Comparison of ENCODE assay signal across 30 cellular contexts in genomic region chr6:36223706-36224105, GRCh38. TPM values are rescaled to one million over a fixed set of nuclear protein-coding genes. Genes with fewer than 3 reads are reported as not detected.
"Had no signal": no experiment of that assay in that cellular context is flagged by ENCODE, and none has a peak within 500 bp of the region (broad histone marks: within the 10 kb centered on the region; RNA-seq: fewer than 3 reads in every experiment).

No MANE protein-coding gene starts in this region.

- FAIRE-seq: TTC549 had no signal

- H3K27ac Mint-ChIP-seq: activated CD4-positive, alpha-beta T cell treated with anti-CD3 and anti-CD28 coated beads, Interleukin-2, amount 10 ng/mL, durations not matched to agents 7 days and 5 days; activated CD8-positive, alpha-beta memory T cell treated with anti-CD3 and anti-CD28 coated beads, Interleukin-2, amount 10 ng/mL, durations not matched to agents 7 days and 5 days; activated naive CD4-positive, alpha-beta T cell treated with anti-CD3 and anti-CD28 coated beads for 36 hours; activated naive CD4-positive, alpha-beta T cell treated with anti-CD3 and anti-CD28 coated beads, Interleukin-2, amount 50 U/mL, for 72 hours; T-helper 1 cell treated with Interleukin-12 subunit alpha and Interleukin-12 subunit beta and Interleukin-4 antibody, amounts not matched to agents 30 μg/mL and 1 μg/mL, for 36 hours; T-helper 2 cell treated with Interferon-gamma antibody and Interleukin-4, amounts not matched to agents 5 μg/mL and 100 μg/mL, for 36 hours had no signal

- H3K4me1 ChIP-seq: SJSA1 had no signal

- H3K27me3 ChIP-seq: brain microvascular endothelial cell, cardiac muscle cell, Peyer's patch, SJSA1 had no signal

- ATAC-seq: activated CD8-positive, alpha-beta memory T cell treated with anti-CD3 and anti-CD28 coated beads, Interleukin-2, amount 10 ng/mL, durations not matched to agents 7 days and 5 days; activated naive CD4-positive, alpha-beta T cell treated with anti-CD3 and anti-CD28 coated beads, Interleukin-2, amount 50 U/mL, for 72 hours had no signal

- H3K4me3 ChIP-seq: cardiac muscle cell, Peyer's patch, SJSA1 had no signal

- H3K9me3 Mint-ChIP-seq: activated CD4-positive, alpha-beta T cell treated with anti-CD3 and anti-CD28 coated beads, Interleukin-2, amount 10 ng/mL, durations not matched to agents 7 days and 5 days; activated naive CD4-positive, alpha-beta T cell treated with anti-CD3 and anti-CD28 coated beads for 36 hours; activated naive CD4-positive, alpha-beta T cell treated with anti-CD3 and anti-CD28 coated beads, Interleukin-2, amount 50 U/mL, for 72 hours; central memory CD8-positive, alpha-beta T cell; T-helper 1 cell treated with Interleukin-12 subunit alpha and Interleukin-12 subunit beta and Interleukin-4 antibody, amounts not matched to agents 30 μg/mL and 1 μg/mL, for 36 hours; T-helper 2 cell treated with Interferon-gamma antibody and Interleukin-4, amounts not matched to agents 5 μg/mL and 100 μg/mL, for 36 hours had no signal

- DNase-seq: activated CD4-positive, alpha-beta T cell treated with anti-CD3 and anti-CD28 coated beads, Interleukin-2, amount 10 ng/mL, durations not matched to agents 7 days and 5 days; activated CD4-positive, alpha-beta T cell treated with anti-CD3 and anti-CD28 coated beads, Interleukin-2, amount 50 U/mL, for 48 hours; activated CD8-positive, alpha-beta memory T cell treated with anti-CD3 and anti-CD28 coated beads, Interleukin-2, amount 10 ng/mL, durations not matched to agents 7 days and 5 days; activated CD8-positive, alpha-beta memory T cell treated with anti-CD3 and anti-CD28 coated beads, Interleukin-2, amount 50 U/mL, for 48 hours; activated gamma-delta T cell treated with Interleukin-2 at 50 U/mL for 16 hours; activated naive CD4-positive, alpha-beta T cell treated with anti-CD3 and anti-CD28 coated beads for 36 hours; anterior cingulate cortex; brain microvascular endothelial cell; MM.1S; MV-4-11; NCI-H1092; NCI-H1417 treated with DMSO at 0.1 percent for 48 hours; NCI-H187 treated with DMSO at 0.1 percent for 48 hours; NCI-H2081; NCI-H226; NCI-H446 treated with DMSO at 0.1 percent for 48 hours; NCI-H524; Peyer's patch; RPMI8226; SHP77 treated with DMSO at 0.1 percent for 48 hours; SK-N-SH had no signal

- H3K4me1 Mint-ChIP-seq: central memory CD8-positive, alpha-beta T cell had no signal

- H3K4me2 ChIP-seq: KMS-11, SK-N-SH had no signal

- H3K9ac ChIP-seq: KMS-11, SK-N-SH had no signal

- H3K27ac ChIP-seq: brain microvascular endothelial cell, cardiac muscle cell, KMS-11, SJSA1 had no signal

- H3K27me3 Mint-ChIP-seq: activated CD4-positive, alpha-beta T cell treated with anti-CD3 and anti-CD28 coated beads, Interleukin-2, amount 10 ng/mL, durations not matched to agents 7 days and 5 days; activated CD8-positive, alpha-beta memory T cell treated with anti-CD3 and anti-CD28 coated beads, Interleukin-2, amount 10 ng/mL, durations not matched to agents 7 days and 5 days; central memory CD8-positive, alpha-beta T cell had no signal

- H3K4me3 Mint-ChIP-seq: activated CD4-positive, alpha-beta T cell treated with anti-CD3 and anti-CD28 coated beads, Interleukin-2, amount 10 ng/mL, durations not matched to agents 7 days and 5 days; activated CD8-positive, alpha-beta memory T cell treated with anti-CD3 and anti-CD28 coated beads, Interleukin-2, amount 10 ng/mL, durations not matched to agents 7 days and 5 days; activated naive CD4-positive, alpha-beta T cell treated with anti-CD3 and anti-CD28 coated beads for 36 hours; central memory CD8-positive, alpha-beta T cell; T-helper 1 cell treated with Interleukin-12 subunit alpha and Interleukin-12 subunit beta and Interleukin-4 antibody, amounts not matched to agents 30 μg/mL and 1 μg/mL, for 36 hours; T-helper 2 cell treated with Interferon-gamma antibody and Interleukin-4, amounts not matched to agents 5 μg/mL and 100 μg/mL, for 36 hours had no signal

- H3K9me3 ChIP-seq: Peyer's patch, SJSA1, SK-N-SH had no signal

RNA-seq across cellular contexts. Expression of gene PNPLA1, which starts 46.2 kb away (rescaled TPM):
- total RNA-seq: activated CD4-positive, alpha-beta T cell treated with anti-CD3 and anti-CD28 coated beads, Interleukin-2, amount 10 ng/mL, durations not matched to agents 7 days and 5 days; activated CD8-positive, alpha-beta memory T cell treated with anti-CD3 and anti-CD28 coated beads, Interleukin-2, amount 10 ng/mL, durations not matched to agents 7 days and 5 days; activated naive CD4-positive, alpha-beta T cell treated with anti-CD3 and anti-CD28 coated beads for 36 hours; activated naive CD4-positive, alpha-beta T cell treated with anti-CD3 and anti-CD28 coated beads, Interleukin-2, amount 50 U/mL, for 72 hours; cardiac muscle cell; LHCN-M2; SJSA1 had no signal
